15 cellular contexts compared by ENCODE assay signal in the genomic region with DNA sequence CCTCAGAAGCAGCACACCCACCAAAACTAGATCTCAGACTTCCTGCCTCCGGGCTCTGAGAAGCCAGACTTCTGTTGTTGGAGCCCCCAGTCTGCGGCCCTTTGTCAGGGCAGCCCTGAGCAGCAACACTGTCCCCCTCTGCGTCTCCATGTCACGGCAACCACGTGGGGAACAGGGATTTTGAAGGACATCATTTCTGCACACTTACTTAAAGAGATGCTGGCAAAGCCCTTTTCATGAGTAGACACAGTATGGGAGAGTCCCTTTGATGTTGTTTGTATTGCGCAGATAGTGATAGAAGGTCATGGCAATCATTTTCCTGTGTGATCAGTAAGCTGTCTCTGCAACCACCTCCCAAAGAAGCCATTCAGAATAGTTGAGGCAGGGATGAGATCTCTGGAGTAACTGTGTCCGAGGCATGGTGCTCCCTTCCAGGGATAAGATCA.
DNase-seq lines count a peak whose midpoint lies in the region; ATAC-seq and TF ChIP-seq lines count a peak whose summit lies in the region.
"Had no signal": no experiment of that assay in that cellular context is flagged by ENCODE, and none has a peak within 500 bp of the region (broad histone marks: within the 10 kb centered on the region; RNA-seq: fewer than 3 reads in every experiment).

No MANE protein-coding gene starts in this region.

- peak overlapping the region; percentile 20 for H3K27ac Mint-ChIP-seq in activated naive CD8-positive, alpha-beta T cell treated with anti-CD3 and anti-CD28 coated beads, Interleukin-2, amount 10 ng/mL, durations not matched to agents 7 days and 5 days
- H3K27ac Mint-ChIP-seq in activated naive CD8-positive, alpha-beta T cell treated with anti-CD3 and anti-CD28 coated beads, Interleukin-2, amount 50 U/mL, for 24 hours = no peak overlapping the region
- H3K27ac Mint-ChIP-seq in nephron progenitor cell = peak overlapping the region; percentile 27
- H3K27ac Mint-ChIP-seq in activated CD8-positive, alpha-beta memory T cell treated with anti-CD3 and anti-CD28 coated beads, Interleukin-2, amount 10 ng/mL, durations not matched to agents 7 days and 5 days = no peak overlapping the region
- H3K27ac Mint-ChIP-seq: CD4-positive, alpha-beta memory T cell; GM23338 had no signal

- no peak overlapping the region for H3K4me3 Mint-ChIP-seq in activated naive CD8-positive, alpha-beta T cell treated with anti-CD3 and anti-CD28 coated beads, Interleukin-2, amount 10 ng/mL, durations not matched to agents 7 days and 5 days
- H3K4me3 Mint-ChIP-seq in activated naive CD8-positive, alpha-beta T cell treated with anti-CD3 and anti-CD28 coated beads, Interleukin-2, amount 50 U/mL, for 24 hours = no peak overlapping the region
- H3K4me3 Mint-ChIP-seq in nephron progenitor cell = no peak overlapping the region
- no peak overlapping the region for H3K4me3 Mint-ChIP-seq in activated CD8-positive, alpha-beta memory T cell treated with anti-CD3 and anti-CD28 coated beads, Interleukin-2, amount 10 ng/mL, durations not matched to agents 7 days and 5 days
- H3K4me3 Mint-ChIP-seq: CD4-positive, alpha-beta memory T cell; GM23338 had no signal

- POLR2A ChIA-PET in activated naive CD8-positive, alpha-beta T cell treated with anti-CD3 and anti-CD28 coated beads, Interleukin-2, amount 10 ng/mL, durations not matched to agents 7 days and 5 days (lab: Charles Lee) = no interaction called here

- CTCF ChIA-PET in activated CD8-positive, alpha-beta memory T cell treated with anti-CD3 and anti-CD28 coated beads, Interleukin-2, amount 10 ng/mL, durations not matched to agents 7 days and 5 days (lab: Charles Lee) = no interaction called here

- H3K9me3 Mint-ChIP-seq in activated naive CD8-positive, alpha-beta T cell treated with anti-CD3 and anti-CD28 coated beads, Interleukin-2, amount 10 ng/mL, durations not matched to agents 7 days and 5 days = peaks cover 13% of the 10 kb centered on the region
- H3K9me3 Mint-ChIP-seq in activated naive CD8-positive, alpha-beta T cell treated with anti-CD3 and anti-CD28 coated beads, Interleukin-2, amount 50 U/mL, for 24 hours = peaks cover 12% of the 10 kb centered on the region
- peaks cover 20% of the 10 kb centered on the region for H3K9me3 Mint-ChIP-seq in nephron progenitor cell
- H3K9me3 Mint-ChIP-seq in activated CD8-positive, alpha-beta memory T cell treated with anti-CD3 and anti-CD28 coated beads, Interleukin-2, amount 10 ng/mL, durations not matched to agents 7 days and 5 days (ENCODE audit: low read depth) = peaks cover 9% of the 10 kb centered on the region

- peaks cover 17% of the 10 kb centered on the region for H3K4me1 Mint-ChIP-seq in activated naive CD8-positive, alpha-beta T cell treated with anti-CD3 and anti-CD28 coated beads, Interleukin-2, amount 10 ng/mL, durations not matched to agents 7 days and 5 days
- peaks cover 26% of the 10 kb centered on the region for H3K4me1 Mint-ChIP-seq in activated naive CD8-positive, alpha-beta T cell treated with anti-CD3 and anti-CD28 coated beads, Interleukin-2, amount 50 U/mL, for 24 hours
- peaks cover 79% of the 10 kb centered on the region for H3K4me1 Mint-ChIP-seq in nephron progenitor cell
- H3K4me1 Mint-ChIP-seq in activated CD8-positive, alpha-beta memory T cell treated with anti-CD3 and anti-CD28 coated beads, Interleukin-2, amount 10 ng/mL, durations not matched to agents 7 days and 5 days = peaks cover 19% of the 10 kb centered on the region

- no peak for ATAC-seq in activated naive CD8-positive, alpha-beta T cell treated with anti-CD3 and anti-CD28 coated beads, Interleukin-2, amount 10 ng/mL, durations not matched to agents 7 days and 5 days (ENCODE audit: low read depth)
- ATAC-seq in activated naive CD8-positive, alpha-beta T cell treated with anti-CD3 and anti-CD28 coated beads, Interleukin-2, amount 50 U/mL, for 24 hours = no peak
- no peak for ATAC-seq in HG02885 (IDR thresholded peaks at IDR 0.05; ENCODE audit: poor library complexity, unreplicated experiment)
- no peak for ATAC-seq in activated CD8-positive, alpha-beta memory T cell treated with anti-CD3 and anti-CD28 coated beads, Interleukin-2, amount 10 ng/mL, durations not matched to agents 7 days and 5 days
- ATAC-seq: A549, GM23338 had no signal

- DNase-seq in activated naive CD8-positive, alpha-beta T cell treated with anti-CD3 and anti-CD28 coated beads, Interleukin-2, amount 10 ng/mL, durations not matched to agents 7 days and 5 days = no peak
- no peak for DNase-seq in activated naive CD8-positive, alpha-beta T cell treated with anti-CD3 and anti-CD28 coated beads, Interleukin-2, amount 50 U/mL, for 24 hours
- peak; percentile 33 for DNase-seq in islet precursor cell
- no peak for DNase-seq in nephron progenitor cell
- no peak for DNase-seq in NCI-H446 treated with DMSO at 0.1 percent for 48 hours (lab: John Stamatoyannopoulos, UW)
- DNase-seq in activated CD8-positive, alpha-beta memory T cell treated with anti-CD3 and anti-CD28 coated beads, Interleukin-2, amount 10 ng/mL, durations not matched to agents 7 days and 5 days = no peak
- DNase-seq: BE2C; CD4-positive, alpha-beta memory T cell; DMS153; DMS79 treated with DMSO at 0.1 percent for 48 hours; EL; H7 had no signal

- peaks cover 5% of the 10 kb centered on the region for H3K27me3 Mint-ChIP-seq in activated naive CD8-positive, alpha-beta T cell treated with anti-CD3 and anti-CD28 coated beads, Interleukin-2, amount 10 ng/mL, durations not matched to agents 7 days and 5 days
- peaks cover 2% of the 10 kb centered on the region for H3K27me3 Mint-ChIP-seq in activated naive CD8-positive, alpha-beta T cell treated with anti-CD3 and anti-CD28 coated beads, Interleukin-2, amount 50 U/mL, for 24 hours
- peaks cover 7% of the 10 kb centered on the region for H3K27me3 Mint-ChIP-seq in nephron progenitor cell (ENCODE audit: low read depth, poor library complexity)
- peaks cover 25% of the 10 kb centered on the region for H3K27me3 Mint-ChIP-seq in activated CD8-positive, alpha-beta memory T cell treated with anti-CD3 and anti-CD28 coated beads, Interleukin-2, amount 10 ng/mL, durations not matched to agents 7 days and 5 days
- H3K27me3 Mint-ChIP-seq: CD4-positive, alpha-beta memory T cell had no signal

- no peaks in the 10 kb centered on the region for H3K36me3 Mint-ChIP-seq in activated naive CD8-positive, alpha-beta T cell treated with anti-CD3 and anti-CD28 coated beads, Interleukin-2, amount 10 ng/mL, durations not matched to agents 7 days and 5 days
- H3K36me3 Mint-ChIP-seq in activated naive CD8-positive, alpha-beta T cell treated with anti-CD3 and anti-CD28 coated beads, Interleukin-2, amount 50 U/mL, for 24 hours (ENCODE audit: low read depth) = peaks cover 6% of the 10 kb centered on the region
- peaks cover 14% of the 10 kb centered on the region for H3K36me3 Mint-ChIP-seq in nephron progenitor cell (ENCODE audit: low read depth)
- peaks cover 12% of the 10 kb centered on the region for H3K36me3 Mint-ChIP-seq in activated CD8-positive, alpha-beta memory T cell treated with anti-CD3 and anti-CD28 coated beads, Interleukin-2, amount 10 ng/mL, durations not matched to agents 7 days and 5 days

- TF ChIP-seq CTCF in nephron progenitor cell (IDR thresholded peaks at IDR 0.05) = no peak

Comparison
In these comparisons a context has a peak if more than half of its experiments do, and no peak if none do; other contexts are left out.
1. H3K27ac Mint-ChIP-seq: peak in activated naive CD8-positive, alpha-beta T cell treated with anti-CD3 and anti-CD28 coated beads, Interleukin-2, amount 10 ng/mL, durations not matched to agents 7 days and 5 days (single experiment) and nephron progenitor cell (single experiment); none in activated naive CD8-positive, alpha-beta T cell treated with anti-CD3 and anti-CD28 coated beads, Interleukin-2, amount 50 U/mL, for 24 hours (single experiment) and activated CD8-positive, alpha-beta memory T cell treated with anti-CD3 and anti-CD28 coated beads, Interleukin-2, amount 10 ng/mL, durations not matched to agents 7 days and 5 days (single experiment).